ENCODE assay signal across 19 cellular contexts in genomic region chr5:142920888-142921612, GRCh38.
DNase-seq lines count a peak whose midpoint lies in the region; ATAC-seq, FAIRE-seq and TF ChIP-seq lines count a peak whose summit lies in the region.
"Had no signal": no experiment of that assay in that cellular context is flagged by ENCODE, and none has a peak within 500 bp of the region (broad histone marks: within the 10 kb centered on the region; RNA-seq: fewer than 3 reads in every experiment).

No MANE protein-coding gene starts in this region.

- H3K79me2 ChIP-seq in hepatocyte, result no peaks in the 10 kb centered on the region

- H3K9me2 ChIP-seq in hepatocyte (replicated peaks; ENCODE audit: insufficient read depth), result no peaks in the 10 kb centered on the region

- H3K36me3 Mint-ChIP-seq in Calu3 (ENCODE audit: insufficient read depth, unreplicated experiment) (peaks cover 13% of the 10 kb centered on the region), memory B cell (peaks cover 2% of the 10 kb centered on the region)

- H3K4me1 ChIP-seq in A549, result peaks cover 54% of the 10 kb centered on the region
- no peaks in the 10 kb centered on the region for H3K4me1 ChIP-seq in hepatocyte (ENCODE audit: insufficient read depth)

- H3K27ac Mint-ChIP-seq in Calu3 (ENCODE audit: unreplicated experiment) (peak overlapping the region; percentile 18), memory B cell (peak overlapping the region; percentile 39)
- H3K27ac Mint-ChIP-seq: GM23338 had no signal

- no peak for DNase-seq in A549 (ENCODE audit: low read depth in 1 of 2, low spot score in 1 of 2)
- no peak for DNase-seq in Calu3
- no peak for DNase-seq in hepatocyte (ENCODE audit: low spot score)
- no peak for DNase-seq in memory B cell (ENCODE audit: low spot score in 2 of 2)
- DNase-seq in caudate nucleus (lab: John Stamatoyannopoulos, UW), result no peak
- DNase-seq in NOMO-1 treated with DMSO at 0.1 percent for 48 hours (lab: John Stamatoyannopoulos, UW; ENCODE audit: unreplicated experiment), result no peak
- DNase-seq: GDM1, HCEC 1CT, KG1, NCI-H1105 treated with DMSO at 0.1 percent for 48 hours, NCI-H1694, NCI-H2107, NCI-H2227 treated with DMSO at 0.1 percent for 48 hours, NCI-H524 had no signal

- no TSS peak for BruUV-seq in Calu3 (replicated peaks; lab: Mats Ljungman, UMichigan)

- no peak for TF ChIP-seq EP300 in A549 (IDR thresholded peaks at IDR 0.05)

- intact Hi-C loops in Calu3 (cut with micrococcal nuclease; ENCODE audit: unreplicated experiment), result loop anchor here (2.0 kb wide), 2 partner anchors 44 to 1048 kb away; no protein-coding TSS in a partner anchor

- no peaks in the 10 kb centered on the region for H3K9me3 ChIP-seq in A549
- H3K9me3 ChIP-seq in hepatocyte (ENCODE audit: low read depth), result no peaks in the 10 kb centered on the region

- H3K27me3 ChIP-seq in hepatocyte, result no peaks in the 10 kb centered on the region

- H2AFZ ChIP-seq in hepatocyte, result no peak overlapping the region
- H2AFZ ChIP-seq: GM23338 had no signal

- no peak for TF ChIP-seq RAD21 in A549 (conservative IDR thresholded peaks at IDR 0.05 in 1 of 2, IDR thresholded peaks at IDR 0.05 in 1 of 2)

- ATAC-seq in A549 (no peak), memory B cell (ENCODE audit: low read depth) (no peak), GM18861 (IDR thresholded peaks at IDR 0.05; ENCODE audit: unreplicated experiment) (no peak), GM19467 (IDR thresholded peaks at IDR 0.05; ENCODE audit: unreplicated experiment) (no peak)
- ATAC-seq: GM23338 had no signal

- H3K27me3 Mint-ChIP-seq in Calu3 (ENCODE audit: unreplicated experiment), result no peaks in the 10 kb centered on the region
- no peaks in the 10 kb centered on the region for H3K27me3 Mint-ChIP-seq in memory B cell

- TF ChIP-seq CTCF in A549 (IDR thresholded peaks at IDR 0.05) (no peak), Calu3 (IDR thresholded peaks at IDR 0.05; ENCODE audit: unreplicated experiment) (no peak), hepatocyte (IDR thresholded peaks at IDR 0.05; ENCODE audit: poor library complexity) (no peak)

- H3K4me1 Mint-ChIP-seq in Calu3 (ENCODE audit: low read depth, unreplicated experiment) (peaks cover 58% of the 10 kb centered on the region), memory B cell (peaks cover 5% of the 10 kb centered on the region)

- H3K27ac ChIP-seq in A549 (peak overlapping the region; percentile 51 to 70; a peak in 3 of 6 replicates), hepatocyte (peak overlapping the region; percentile 11), caudate nucleus (ENCODE audit: low read depth, low read length) (no peak overlapping the region)

- H3K4me3 ChIP-seq in A549, result no peak overlapping the region
- H3K4me3 ChIP-seq in hepatocyte, result no peak overlapping the region
- H3K4me3 ChIP-seq: GM23338 had no signal

- H3K4me3 Mint-ChIP-seq in Calu3 (ENCODE audit: low read depth, unreplicated experiment) (no peak overlapping the region), memory B cell (no peak overlapping the region)
- H3K4me3 Mint-ChIP-seq: GM23338 had no signal

- no peak for TF ChIP-seq POLR2A in A549 (IDR thresholded peaks at IDR 0.05; ENCODE audit: low read length)

- CTCF ChIA-PET in A549 (lab: Yijun Ruan, JAX) (interaction anchor here (0.7 to 3.9 kb wide), 15 partner anchors 9 to 1221 kb away, joined by 3 to 20 read pairs (median 4); no protein-coding TSS in a partner anchor), Calu3 (lab: Charles Lee) (interaction anchor here (0.7 to 2.0 kb wide), 4 partner anchors 18 to 904 kb away, joined by 3 to 5 read pairs (median 4); no protein-coding TSS in a partner anchor)

- H4K20me1 ChIP-seq in hepatocyte (ENCODE audit: insufficient read depth, poor library complexity, severe bottlenecking), result no peaks in the 10 kb centered on the region

- POLR2A ChIA-PET in A549 (lab: Yijun Ruan, JAX), result no interaction called here

- no peaks in the 10 kb centered on the region for H3K36me3 ChIP-seq in hepatocyte (replicated peaks; ENCODE audit: insufficient read depth, low read depth)

- FAIRE-seq in A549 (lab: Jason Lieb, UNC), result no peak
- FAIRE-seq: A204.1, GM19239 had no signal

- WGBS in A549 (ENCODE audit: missing lambda C conversion rate), result 83% methylated on average over 3 of the region's 3 CpGs
- 71% methylated on average over 3 of the region's 3 CpGs for WGBS in hepatocyte (ENCODE audit: low lambda C conversion rate, missing lambda C conversion rate)

- no peaks in the 10 kb centered on the region for H3K9me3 Mint-ChIP-seq in Calu3 (ENCODE audit: low read depth, unreplicated experiment)
- no peaks in the 10 kb centered on the region for H3K9me3 Mint-ChIP-seq in memory B cell
- H3K9me3 Mint-ChIP-seq: GM23338 had no signal

- peak overlapping the region; percentile 10; the same call in 2 of the 3 replicates for H3K4me2 ChIP-seq in A549
- H3K4me2 ChIP-seq in hepatocyte, result no peak overlapping the region
- H3K4me2 ChIP-seq: GM23338 had no signal

TF ChIP-seq in A549, 52 proteins besides CTCF, POLR2A, EP300 and RAD21:
- TF ChIP-seq MAX (IDR thresholded peaks at IDR 0.05) (no peak), BHLHE40 (IDR thresholded peaks at IDR 0.05; ENCODE audit: low read depth, low read length) (no peak), E2F6 (IDR thresholded peaks at IDR 0.05; ENCODE audit: borderline replicate concordance, low read depth) (no peak), ZNF302 (CRISPR knock-in tag; IDR thresholded peaks at IDR 0.05) (no peak), HDAC2 (IDR thresholded peaks at IDR 0.05) (no peak), KDM5A (IDR thresholded peaks at IDR 0.05) (no peak), KDM1A (IDR thresholded peaks at IDR 0.05; ENCODE audit: low read depth) (no peak), PHF8 (IDR thresholded peaks at IDR 0.05; ENCODE audit: borderline replicate concordance, low read depth) (no peak)
